ENCODE assay signal across 8 cellular contexts in genomic region chr9:3732077-3733038, GRCh38.
DNase-seq lines count a peak whose midpoint lies in the region; ATAC-seq and TF ChIP-seq lines count a peak whose summit lies in the region.

No MANE protein-coding gene starts in this region.

- H3K4me3 ChIP-seq in esophagus squamous epithelium (peak overlapping the region in 1 of 4 donors; percentile 38), vagina (peak overlapping the region in 1 of 2 donors; percentile 2)
- no peak overlapping the region for H3K4me3 ChIP-seq in naive thymus-derived CD4-positive, alpha-beta T cell (ENCODE audit: low read length)

- ATAC-seq in GM19463 (IDR thresholded peaks at IDR 0.05; ENCODE audit: unreplicated experiment) (peak; percentile 84), HG03460 (IDR thresholded peaks at IDR 0.05; ENCODE audit: unreplicated experiment) (peak; percentile 94)
- ATAC-seq in naive thymus-derived CD4-positive, alpha-beta T cell = peak; percentile 89

- H3K9me3 ChIP-seq in esophagus squamous epithelium (no peaks in the 10 kb centered on the region), vagina (no peaks in the 10 kb centered on the region)
- no peaks in the 10 kb centered on the region for H3K9me3 ChIP-seq in naive thymus-derived CD4-positive, alpha-beta T cell (ENCODE audit: control insufficient read depth in 2 of 3, low read length in 3 of 3)

- peaks cover 0 to 18% (median 5%) of the 10 kb centered on the region in 7 donors for H3K4me1 Mint-ChIP-seq in naive thymus-derived CD4-positive, alpha-beta T cell

- H3K36me3 Mint-ChIP-seq in naive thymus-derived CD4-positive, alpha-beta T cell = no peaks in the 10 kb centered on the region

- peak; percentile 46 to 92 (median 78) for TF ChIP-seq CTCF in esophagus squamous epithelium (IDR thresholded peaks at IDR 0.05)
- peak; percentile 40 to 70 (median 58) for TF ChIP-seq CTCF in vagina (IDR thresholded peaks at IDR 0.05)

- peak overlapping the region in 1 of 9 donors; percentile 39 for H3K27ac Mint-ChIP-seq in naive thymus-derived CD4-positive, alpha-beta T cell

- intact Hi-C loops in esophagus squamous epithelium (cut with DNase I) (loop anchor here (10.0 kb wide), 1 partner anchor 492 kb away; no protein-coding TSS in a partner anchor), vagina (cut with DNase I) (no loop called here)
- intact Hi-C loops in naive thymus-derived CD4-positive, alpha-beta T cell (cut with micrococcal nuclease) = loop anchor here (1.0 to 5.0 kb wide), 10 partner anchors 265 to 643 kb away; no protein-coding TSS in a partner anchor

- DNase-seq in DMS53 treated with DMSO at 0.1 percent for 48 hours (lab: John Stamatoyannopoulos, UW; ENCODE audit: unreplicated experiment) = peak; percentile 25
- DNase-seq in NCI-H345 treated with DMSO at 0.1 percent for 48 hours (lab: John Stamatoyannopoulos, UW; ENCODE audit: unreplicated experiment) = peak; percentile 47
- peak; percentile 8 for DNase-seq in activated CD4-positive, alpha-beta T cell treated with anti-CD3 and anti-CD28 coated beads, Interleukin-2, amount 50 U/mL, for 1 hour
- DNase-seq in esophagus squamous epithelium (lab: John Stamatoyannopoulos, UW) = no peak
- DNase-seq in naive thymus-derived CD4-positive, alpha-beta T cell = peak in 7 of 9 donors; percentile 12 to 60 (median 41)
- no peak for DNase-seq in vagina (ENCODE audit: extremely low spot score in 2 of 2)

- CTCF ChIA-PET in naive thymus-derived CD4-positive, alpha-beta T cell (lab: Charles Lee) = interaction anchor here (0.8 to 1.5 kb wide), 3 partner anchors 607 to 635 kb away, joined by 3 to 8 read pairs (median 3); no protein-coding TSS in a partner anchor

- TF ChIP-seq POLR2A in esophagus squamous epithelium (IDR thresholded peaks at IDR 0.05) = no peak
- no peak for TF ChIP-seq POLR2A in vagina (IDR thresholded peaks at IDR 0.05)

- H3K4me1 ChIP-seq in esophagus squamous epithelium (peaks cover 0 to 14% (median 4%) of the 10 kb centered on the region in 3 donors), vagina (no peaks in the 10 kb centered on the region)
- H3K4me1 ChIP-seq in naive thymus-derived CD4-positive, alpha-beta T cell (ENCODE audit: control insufficient read depth in 2 of 2, insufficient read depth in 2 of 2, low read length in 2 of 2) = no peaks in the 10 kb centered on the region

- H3K9me3 Mint-ChIP-seq in naive thymus-derived CD4-positive, alpha-beta T cell = no peaks in the 10 kb centered on the region

- H3K36me3 ChIP-seq in esophagus squamous epithelium = no peaks in the 10 kb centered on the region
- no peaks in the 10 kb centered on the region for H3K36me3 ChIP-seq in naive thymus-derived CD4-positive, alpha-beta T cell (ENCODE audit: control insufficient read depth in 2 of 3, insufficient read depth in 3 of 3, low read length in 3 of 3)
- no peaks in the 10 kb centered on the region for H3K36me3 ChIP-seq in vagina

- WGBS in esophagus squamous epithelium, 2 donors = 38 to 42% methylated on average over 7 of the region's 7 CpGs

- POLR2A ChIA-PET in naive thymus-derived CD4-positive, alpha-beta T cell (lab: Charles Lee) = interaction anchor here (0.6 kb wide), 1 partner anchor 206 kb away, joined by 3 read pairs; no protein-coding TSS in a partner anchor

- no peaks in the 10 kb centered on the region for H3K27me3 Mint-ChIP-seq in naive thymus-derived CD4-positive, alpha-beta T cell

- peak overlapping the region in 3 of 4 donors; percentile 14 to 35 (median 21) for H3K27ac ChIP-seq in esophagus squamous epithelium
- no peak overlapping the region for H3K27ac ChIP-seq in naive thymus-derived CD4-positive, alpha-beta T cell (ENCODE audit: low read depth, low read length)
- H3K27ac ChIP-seq in vagina = no peak overlapping the region

- peak overlapping the region in 5 of 10 donors; percentile 9 to 53 (median 35) for H3K4me3 Mint-ChIP-seq in naive thymus-derived CD4-positive, alpha-beta T cell

- H3K27me3 ChIP-seq in esophagus squamous epithelium (no peaks in the 10 kb centered on the region), vagina (no peaks in the 10 kb centered on the region)
- H3K27me3 ChIP-seq in naive thymus-derived CD4-positive, alpha-beta T cell (ENCODE audit: control insufficient read depth in 2 of 2, insufficient read depth in 2 of 2, low read length in 2 of 2) = no peaks in the 10 kb centered on the region

Comparison
In these comparisons a context has a peak if more than half of its experiments do, and no peak if none do; other contexts are left out.
1. DNase-seq: peak in DMS53 treated with DMSO at 0.1 percent for 48 hours (single experiment), NCI-H345 treated with DMSO at 0.1 percent for 48 hours (single experiment), activated CD4-positive, alpha-beta T cell treated with anti-CD3 and anti-CD28 coated beads, Interleukin-2, amount 50 U/mL, for 1 hour (single experiment) and naive thymus-derived CD4-positive, alpha-beta T cell (7 of 9); none in esophagus squamous epithelium (single experiment) and vagina (0 of 2).
2. H3K27ac ChIP-seq: peak in esophagus squamous epithelium (3 of 4); none in naive thymus-derived CD4-positive, alpha-beta T cell (single experiment) and vagina (single experiment).
3. Peak in every context shown above with its lines, with median percentiles within 50 percentile points of each other: ATAC-seq.